30 cellular contexts compared by ENCODE assay signal in the genomic region with DNA sequence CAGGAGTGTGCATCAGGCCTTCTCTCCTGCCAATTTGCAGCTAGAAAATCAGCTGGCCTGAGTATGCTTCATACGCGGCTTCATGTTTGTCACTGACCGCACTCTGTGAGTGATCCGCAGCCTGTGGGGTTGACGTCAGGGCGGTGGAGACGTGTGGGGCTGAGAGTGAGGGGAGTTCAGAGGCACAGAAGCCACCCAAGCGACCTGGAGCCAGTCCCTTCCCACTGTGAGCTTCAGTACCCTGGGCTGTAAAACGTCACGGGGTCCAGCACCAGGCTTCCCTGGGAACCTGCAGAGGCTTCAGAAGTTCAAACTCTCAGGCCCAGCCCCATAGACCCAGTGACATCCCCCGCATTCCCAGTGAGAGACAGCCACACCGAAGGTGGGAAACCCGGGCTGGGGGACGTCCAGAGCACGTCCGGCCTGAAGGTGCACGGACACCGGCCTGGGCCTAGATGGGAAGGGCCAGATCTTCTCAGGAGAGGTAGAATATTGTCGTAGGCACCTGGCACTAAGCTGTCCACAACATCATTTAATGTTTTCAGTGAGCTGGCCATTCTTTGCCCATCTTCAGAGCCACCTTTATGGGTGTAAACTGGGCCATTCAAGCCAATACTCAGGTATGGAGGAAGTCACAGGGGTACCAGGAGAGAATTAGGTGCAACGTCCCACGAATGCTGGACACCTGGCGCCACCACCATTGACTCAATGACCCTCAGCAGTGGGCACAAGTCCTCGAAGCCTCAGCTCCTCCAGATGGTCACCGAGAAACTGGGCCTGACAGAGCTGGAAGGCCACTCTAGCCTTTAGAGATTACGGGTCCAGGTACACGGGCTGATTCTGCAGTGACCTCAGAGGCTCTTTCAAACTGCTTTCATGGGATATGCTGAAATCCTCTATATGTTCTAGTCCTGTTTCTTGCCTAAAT.
"Had no signal": no experiment of that assay in that cellular context is flagged by ENCODE, and none has a peak within 500 bp of the region (broad histone marks: within the 10 kb centered on the region; RNA-seq: fewer than 3 reads in every experiment).

No MANE protein-coding gene starts in this region.

- ATAC-seq: activated CD8-positive, alpha-beta T cell treated with anti-CD3 and anti-CD28 coated beads for 36 hours; activated naive CD4-positive, alpha-beta T cell treated with anti-CD3 and anti-CD28 coated beads, Interleukin-2, amount 50 U/mL, for 72 hours; activated T-cell treated with anti-CD3 and anti-CD28 coated beads, Interleukin-2, amount 50 U/mL, for 4 hours; activated T-cell treated with anti-CD3 and anti-CD28 coated beads, Interleukin-2, amount 50 U/mL, for 72 hours; activated T-helper 17 cell treated with anti-CD3 and anti-CD28 coated beads, Interleukin-2, amount 50 U/mL, for 72 hours; body of pancreas had no signal

- FAIRE-seq: astrocyte, TTC549 had no signal

- DNase-seq: activated B cell treated with CpG ODN at 0.5 μM for 24 hours; activated CD4-positive, alpha-beta memory T cell treated with anti-CD3 and anti-CD28 coated beads for 36 hours; activated CD4-positive, alpha-beta T cell treated with anti-CD3 and anti-CD28 coated beads for 4 hours; activated CD4-positive, alpha-beta T cell treated with anti-CD3 and anti-CD28 coated beads, Interleukin-2, amount 10 ng/mL, durations not matched to agents 24 days and 14 days; activated CD4-positive, alpha-beta T cell treated with anti-CD3 and anti-CD28 coated beads, Interleukin-2, amount 50 U/mL, for 1 hour; activated CD4-positive, alpha-beta T cell treated with anti-CD3 and anti-CD28 coated beads, Interleukin-2, amount 50 U/mL, for 4 hours; activated CD4-positive, CD25-positive, alpha-beta regulatory T cell treated with anti-CD3 and anti-CD28 coated beads, Interleukin-2, amount 50 U/mL, for 72 hours; activated CD8-positive, alpha-beta memory T cell treated with anti-CD3 and anti-CD28 coated beads, Interleukin-2, amount 50 U/mL, for 4 hours; activated CD8-positive, alpha-beta T cell treated with anti-CD3 and anti-CD28 coated beads for 36 hours; activated effector memory CD4-positive, alpha-beta T cell treated with anti-CD3 and anti-CD28 coated beads, Interleukin-2, amount 50 U/mL, for 16 hours; activated gamma-delta T cell treated with Interleukin-2 at 50 U/mL for 16 hours; activated naive CD4-positive, alpha-beta T cell; activated naive CD4-positive, alpha-beta T cell treated with anti-CD3 and anti-CD28 coated beads for 36 hours; activated naive CD4-positive, alpha-beta T cell treated with anti-CD3 and anti-CD28 coated beads, Interleukin-2, amount 50 U/mL, for 16 hours; activated naive CD8-positive, alpha-beta T cell treated with anti-CD3 and anti-CD28 coated beads for 36 hours; activated T-cell treated with anti-CD3 and anti-CD28 coated beads for 4 hours; activated T-cell treated with anti-CD3 and anti-CD28 coated beads, Interleukin-2, amount 50 U/mL, for 1 hour; activated T-cell treated with anti-CD3 and anti-CD28 coated beads, Interleukin-2, amount 50 U/mL, for 4 hours; activated T-cell treated with anti-CD3 and anti-CD28 coated beads, Interleukin-2, amount 50 U/mL, for 72 hours; adrenal gland; amniotic stem cell; body of pancreas; brain microvascular endothelial cell; central memory CD4-positive, alpha-beta T cell; T-helper 2 cell; T-helper 9 cell had no signal
